Comparison of ENCODE assay signal across 11 cellular contexts in genomic region chr4:159018062-159018629, GRCh38.
DNase-seq lines count a peak whose midpoint lies in the region; ATAC-seq and TF ChIP-seq lines count a peak whose summit lies in the region.
"Had no signal": no experiment of that assay in that cellular context is flagged by ENCODE, and none has a peak within 500 bp of the region (broad histone marks: within the 10 kb centered on the region; RNA-seq: fewer than 3 reads in every experiment).

No MANE protein-coding gene starts in this region.

- H3K9me3 Mint-ChIP-seq in stimulated activated memory B cell treated with anti-CD40 and anti-IgM and Interleukin-4, amounts not matched to agents 10 μg/mL and 1 μg/mL and 100 μg/mL, for 72 hours, result no peaks in the 10 kb centered on the region

- no peak overlapping the region for H3K4me3 Mint-ChIP-seq in stimulated activated memory B cell treated with anti-CD40 and anti-IgM and Interleukin-4, amounts not matched to agents 10 μg/mL and 1 μg/mL and 100 μg/mL, for 72 hours

- peaks cover 47% of the 10 kb centered on the region for H3K27me3 Mint-ChIP-seq in stimulated activated memory B cell treated with anti-CD40 and anti-IgM and Interleukin-4, amounts not matched to agents 10 μg/mL and 1 μg/mL and 100 μg/mL, for 72 hours

- peak overlapping the region; percentile 9 for H3K27ac Mint-ChIP-seq in stimulated activated memory B cell treated with anti-CD40 and anti-IgM and Interleukin-4, amounts not matched to agents 10 μg/mL and 1 μg/mL and 100 μg/mL, for 72 hours

- no peak for TF ChIP-seq POLR2A in NB4 (IDR thresholded peaks at IDR 0.05; ENCODE audit: extremely low read depth, insufficient read length)

- TF ChIP-seq CTCF in NB4 (IDR thresholded peaks at IDR 0.05; ENCODE audit: low read depth, low read length), result no peak

- H3K4me1 Mint-ChIP-seq in stimulated activated memory B cell treated with anti-CD40 and anti-IgM and Interleukin-4, amounts not matched to agents 10 μg/mL and 1 μg/mL and 100 μg/mL, for 72 hours, result peaks cover 26% of the 10 kb centered on the region

- ATAC-seq in HG02852 (IDR thresholded peaks at IDR 0.05; ENCODE audit: unreplicated experiment), result peak; percentile 93
- peak; percentile 97 for ATAC-seq in stimulated activated memory B cell treated with anti-CD40 and anti-IgM and Interleukin-4, amounts not matched to agents 10 μg/mL and 1 μg/mL and 100 μg/mL, for 72 hours
- ATAC-seq: A549, pancreas had no signal

- no peaks in the 10 kb centered on the region for H3K36me3 Mint-ChIP-seq in stimulated activated memory B cell treated with anti-CD40 and anti-IgM and Interleukin-4, amounts not matched to agents 10 μg/mL and 1 μg/mL and 100 μg/mL, for 72 hours

- DNase-seq in NOMO-1 treated with DMSO at 0.1 percent for 48 hours (lab: John Stamatoyannopoulos, UW; ENCODE audit: unreplicated experiment) (peak; percentile 15), NOMO-1 (lab: John Stamatoyannopoulos, UW; ENCODE audit: unreplicated experiment in 2 of 2) (no peak), NB4 (ENCODE audit: low read depth) (peak; percentile 58), NCI-H774 (lab: John Stamatoyannopoulos, UW) (no peak), HK-2 (ENCODE audit: unreplicated experiment) (no peak)
- no peak for DNase-seq in stimulated activated CD4-positive, alpha-beta T cell treated with anti-CD3 and anti-CD28 coated beads, Interleukin-12 subunit alpha, Interleukin-12 subunit beta, amount 100 ng/mL, for 4 hours
- DNase-seq: NCI-H345, pancreas had no signal

- no peak overlapping the region for H3K4me3 ChIP-seq in NB4 (ENCODE audit: low read depth, low read length)
- H3K4me3 ChIP-seq: A549, pancreas had no signal

Comparison
In these comparisons a context has a peak if more than half of its experiments do, and no peak if none do; other contexts are left out.
1. DNase-seq: peak in NOMO-1 treated with DMSO at 0.1 percent for 48 hours (single experiment) and NB4 (single experiment); none in NOMO-1 (0 of 2), stimulated activated CD4-positive, alpha-beta T cell treated with anti-CD3 and anti-CD28 coated beads, Interleukin-12 subunit alpha, Interleukin-12 subunit beta, amount 100 ng/mL, for 4 hours (single experiment), NCI-H774 (single experiment) and HK-2 (single experiment).